In genomic region chr14:99763527-99764221, GRCh38 we compare ENCODE assay signal across 30 cellular contexts. TPM values are rescaled to one million over a fixed set of nuclear protein-coding genes. Genes with fewer than 3 reads are reported as not detected.
"Had no signal": no experiment of that assay in that cellular context is flagged by ENCODE, and none has a peak within 500 bp of the region (broad histone marks: within the 10 kb centered on the region; RNA-seq: fewer than 3 reads in every experiment).

No MANE protein-coding gene starts in this region.

- H3K4me3 ChIP-seq: breast epithelium, esophagus muscularis mucosa, heart left ventricle, left lung, lung, mucosa of descending colon, stomach, suprapubic skin, tibial artery had no signal

- H3K27ac ChIP-seq: breast epithelium, esophagus muscularis mucosa, foreskin keratinocyte, heart left ventricle, left lung, neutrophil, suprapubic skin, tibial artery had no signal

- H3K36me3 ChIP-seq: breast epithelium, esophagus muscularis mucosa, heart left ventricle, left lung, neutrophil, stomach, suprapubic skin, tibial artery had no signal

- DNase-seq: activated CD4-positive, alpha-beta memory T cell treated with anti-CD3 and anti-CD28 coated beads for 36 hours; activated CD4-positive, alpha-beta T cell treated with anti-CD3 and anti-CD28 coated beads, Interleukin-2, amount 10 ng/mL, durations not matched to agents 24 days and 14 days; activated CD4-positive, CD25-positive, alpha-beta regulatory T cell treated with anti-CD3 and anti-CD28 coated beads, Interleukin-2, amount 50 U/mL, for 72 hours; activated CD8-positive, alpha-beta memory T cell treated with anti-CD3 and anti-CD28 coated beads, Interleukin-2, amount 50 U/mL, for 4 hours; activated naive CD4-positive, alpha-beta T cell; activated T-cell treated with anti-CD3 and anti-CD28 coated beads, Interleukin-2, amount 50 U/mL, for 24 hours; dermis blood vessel endothelial cell; effector CD4-positive, alpha-beta T cell; foreskin keratinocyte; heart left ventricle; hypothalamus; immature natural killer cell; mesendoderm; mucosa of descending colon; small intestine; stimulated activated CD4-positive, alpha-beta T cell treated with anti-CD3 and anti-CD28 coated beads, Interleukin-4, amount 100 ng/mL, for 24 hours; stimulated activated CD8-positive, alpha-beta memory T cell treated with anti-CD3 and anti-CD28 coated beads, Interleukin-4, amount 100 ng/mL, for 48 hours; stimulated activated naive B cell treated with anti-CD40 and anti-IgM and Interleukin-4, amounts not matched to agents 10 μg/mL and 1 μg/mL and 100 μg/mL, for 72 hours; stomach; T-helper 2 cell had no signal

- H3K4me1 ChIP-seq: breast epithelium, foreskin keratinocyte, left lung had no signal

- ATAC-seq: activated naive CD4-positive, alpha-beta T cell treated with anti-CD3 and anti-CD28 coated beads, Interleukin-2, amount 50 U/mL, for 72 hours; activated T-helper 17 cell treated with anti-CD3 and anti-CD28 coated beads, Interleukin-2, amount 50 U/mL, for 72 hours; foreskin keratinocyte; heart left ventricle; left lung; mucosa of descending colon; sciatic nerve; stimulated activated naive B cell treated with anti-CD40 and anti-IgM and Interleukin-4, amounts not matched to agents 10 μg/mL and 1 μg/mL and 100 μg/mL, for 72 hours had no signal

- H3K27me3 ChIP-seq: breast epithelium, esophagus muscularis mucosa, heart left ventricle, left lung, neutrophil, stomach, tibial artery had no signal

- H3K9me3 ChIP-seq: breast epithelium, esophagus muscularis mucosa, heart left ventricle, left lung, mucosa of descending colon, neutrophil, stomach, suprapubic skin, tibial artery had no signal

RNA-seq across cellular contexts. Expression of gene EML1, which starts 29.5 kb away (rescaled TPM):
- polyA plus RNA-seq: immature natural killer cell had no signal
